Comparison of ENCODE assay signal across 21 cellular contexts in genomic region chr2:35409762-35410161, GRCh38.
"Had no signal": no experiment of that assay in that cellular context is flagged by ENCODE, and none has a peak within 500 bp of the region (broad histone marks: within the 10 kb centered on the region; RNA-seq: fewer than 3 reads in every experiment).

No MANE protein-coding gene starts in this region.

- H3K27ac ChIP-seq: neutrophil, pancreas, psoas muscle, right lobe of liver, sigmoid colon, stomach, thoracic aorta, thyroid gland, tibial nerve, upper lobe of left lung, vagina had no signal

- H3K4me1 Mint-ChIP-seq: nephron progenitor cell; neural crest cell; stimulated activated effector memory CD8-positive, alpha-beta T cell treated with anti-CD3 and anti-CD28 coated beads, Interleukin-12 subunit alpha, Interleukin-12 subunit beta, amount 100 ng/mL, for 72 hours; stimulated activated naive B cell treated with anti-CD40 and anti-IgM and Interleukin-4, amounts not matched to agents 10 μg/mL and 1 μg/mL and 100 μg/mL, for 72 hours had no signal

- H3K4me3 Mint-ChIP-seq: natural killer cell treated with Interleukin-12 subunit alpha and Interleukin-12 subunit beta and Interleukin-15 and Interleukin-18, amount 100 ng/mL, for 72 hours; nephron progenitor cell; neural crest cell; stimulated activated effector memory CD8-positive, alpha-beta T cell treated with anti-CD3 and anti-CD28 coated beads, Interleukin-12 subunit alpha, Interleukin-12 subunit beta, amount 100 ng/mL, for 72 hours; stimulated activated naive B cell treated with anti-CD40 and anti-IgM and Interleukin-4, amounts not matched to agents 10 μg/mL and 1 μg/mL and 100 μg/mL, for 72 hours; stimulated activated naive CD8-positive, alpha-beta T cell treated with anti-CD3 and anti-CD28 coated beads, Interleukin-15, Interleukin-2, amounts not matched to agents 100 ng/mL and 50 ng/mL, for 24 hours had no signal

- H3K36me3 ChIP-seq: neutrophil, pancreas, right lobe of liver, sigmoid colon, stomach, thoracic aorta, thyroid gland, tibial nerve, upper lobe of left lung, vagina had no signal

- H3K4me1 ChIP-seq: pancreas, psoas muscle, right lobe of liver, sigmoid colon, stomach, thyroid gland, tibial nerve, upper lobe of left lung, vagina had no signal

- H3K9me3 Mint-ChIP-seq: natural killer cell treated with Interleukin-12 subunit alpha and Interleukin-12 subunit beta and Interleukin-15 and Interleukin-18, amount 100 ng/mL, for 72 hours; nephron progenitor cell; neural crest cell; stimulated activated effector memory CD8-positive, alpha-beta T cell treated with anti-CD3 and anti-CD28 coated beads, Interleukin-12 subunit alpha, Interleukin-12 subunit beta, amount 100 ng/mL, for 72 hours; stimulated activated naive CD8-positive, alpha-beta T cell treated with anti-CD3 and anti-CD28 coated beads, Interleukin-15, Interleukin-2, amounts not matched to agents 100 ng/mL and 50 ng/mL, for 24 hours had no signal

- H3K9me3 ChIP-seq: neutrophil, pancreas, psoas muscle, right lobe of liver, sigmoid colon, stomach, thoracic aorta, thyroid gland, tibial nerve, upper lobe of left lung, vagina had no signal

- H3K27ac Mint-ChIP-seq: natural killer cell treated with Interleukin-12 subunit alpha and Interleukin-12 subunit beta and Interleukin-15 and Interleukin-18, amount 100 ng/mL, for 72 hours; nephron progenitor cell; progenitor cell of endocrine pancreas; stimulated activated effector memory CD8-positive, alpha-beta T cell treated with anti-CD3 and anti-CD28 coated beads, Interleukin-12 subunit alpha, Interleukin-12 subunit beta, amount 100 ng/mL, for 72 hours; stimulated activated naive B cell treated with anti-CD40 and anti-IgM and Interleukin-4, amounts not matched to agents 10 μg/mL and 1 μg/mL and 100 μg/mL, for 72 hours; stimulated activated naive CD8-positive, alpha-beta T cell treated with anti-CD3 and anti-CD28 coated beads, Interleukin-15, Interleukin-2, amounts not matched to agents 100 ng/mL and 50 ng/mL, for 24 hours had no signal

- DNase-seq: sigmoid colon; stimulated activated naive B cell treated with anti-CD40 and anti-IgM and Interleukin-4, amounts not matched to agents 10 μg/mL and 1 μg/mL and 100 μg/mL, for 72 hours had no signal

- FAIRE-seq: pancreas, small intestine, urothelium cell line had no signal

- H3K27me3 Mint-ChIP-seq: natural killer cell treated with Interleukin-12 subunit alpha and Interleukin-12 subunit beta and Interleukin-15 and Interleukin-18, amount 100 ng/mL, for 72 hours; progenitor cell of endocrine pancreas; stimulated activated naive B cell treated with anti-CD40 and anti-IgM and Interleukin-4, amounts not matched to agents 10 μg/mL and 1 μg/mL and 100 μg/mL, for 72 hours; stimulated activated naive CD8-positive, alpha-beta T cell treated with anti-CD3 and anti-CD28 coated beads, Interleukin-15, Interleukin-2, amounts not matched to agents 100 ng/mL and 50 ng/mL, for 24 hours had no signal

- H3K4me3 ChIP-seq: pancreas, psoas muscle, right lobe of liver, sigmoid colon, stomach, thoracic aorta, thyroid gland, tibial nerve, upper lobe of left lung, vagina had no signal

- H3K36me3 Mint-ChIP-seq: natural killer cell treated with Interleukin-12 subunit alpha and Interleukin-12 subunit beta and Interleukin-15 and Interleukin-18, amount 100 ng/mL, for 72 hours; stimulated activated effector memory CD8-positive, alpha-beta T cell treated with anti-CD3 and anti-CD28 coated beads, Interleukin-12 subunit alpha, Interleukin-12 subunit beta, amount 100 ng/mL, for 72 hours; stimulated activated naive B cell treated with anti-CD40 and anti-IgM and Interleukin-4, amounts not matched to agents 10 μg/mL and 1 μg/mL and 100 μg/mL, for 72 hours had no signal

- H3K27me3 ChIP-seq: neutrophil, pancreas, right lobe of liver, sigmoid colon, stomach, thyroid gland, tibial nerve, upper lobe of left lung, vagina had no signal

- ATAC-seq: natural killer cell treated with Interleukin-12 subunit alpha and Interleukin-12 subunit beta and Interleukin-15 and Interleukin-18, amount 100 ng/mL, for 72 hours; psoas muscle; right cardiac atrium; stimulated activated effector memory CD8-positive, alpha-beta T cell treated with anti-CD3 and anti-CD28 coated beads, Interleukin-12 subunit alpha, Interleukin-12 subunit beta, amount 100 ng/mL, for 72 hours; stimulated activated naive B cell treated with anti-CD40 and anti-IgM and Interleukin-4, amounts not matched to agents 10 μg/mL and 1 μg/mL and 100 μg/mL, for 72 hours had no signal
